ENCODE assay signal across 8 cellular contexts in the genomic region with DNA sequence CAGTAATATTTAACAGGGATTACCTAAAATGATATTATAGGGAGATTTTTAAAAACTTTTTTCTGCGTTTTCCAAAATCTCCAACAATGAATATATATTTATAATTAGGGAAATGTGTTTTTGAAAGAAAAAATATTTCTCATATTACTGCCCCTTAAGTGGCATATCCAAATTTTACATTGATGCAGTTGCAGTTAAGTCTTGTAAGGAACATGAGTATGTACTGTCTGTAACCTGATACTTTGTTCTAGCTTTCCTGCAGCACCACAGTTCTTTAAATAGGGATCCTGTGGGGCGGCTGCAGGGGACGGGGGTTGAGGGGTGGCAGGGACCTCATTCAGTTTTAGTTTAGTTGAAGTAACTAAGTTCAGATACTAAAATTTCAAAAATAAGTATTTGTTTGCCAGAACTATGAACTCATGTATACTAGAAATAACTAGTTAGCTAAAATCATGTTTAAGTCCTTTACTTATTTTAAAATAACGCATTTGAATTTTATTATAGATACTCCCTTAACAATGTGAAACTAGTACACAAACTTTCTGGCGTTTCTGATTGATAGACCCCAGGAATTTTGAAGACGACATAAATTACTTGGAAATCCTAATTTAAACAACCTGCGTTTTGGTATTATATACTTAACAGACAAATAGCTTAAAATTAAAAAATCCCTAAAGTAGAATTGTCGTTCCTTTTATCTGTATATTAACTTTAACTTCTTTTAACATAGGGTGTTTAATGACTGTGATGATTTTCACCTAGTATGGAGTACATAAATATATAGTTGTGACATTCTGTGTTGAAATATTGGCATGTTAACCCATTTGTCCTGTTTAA. TPM values are rescaled to one million over a fixed set of nuclear protein-coding genes. Genes with fewer than 3 reads are reported as not detected.
DNase-seq lines count a peak whose midpoint lies in the region; ATAC-seq and TF ChIP-seq lines count a peak whose summit lies in the region.

No MANE protein-coding gene starts in this region.

- peak; percentile 23 for DNase-seq in NCI-H1105 treated with DMSO at 0.1 percent for 48 hours (lab: John Stamatoyannopoulos, UW)
- no peak for DNase-seq in NCI-H1105 (lab: John Stamatoyannopoulos, UW)
- peak; percentile 82 for DNase-seq in NB4 (ENCODE audit: low read depth)
- DNase-seq in WTC11 (ENCODE audit: low spot score) = peak; percentile 45
- peak; percentile 9 to 19 for DNase-seq in stimulated activated CD8-positive, alpha-beta memory T cell treated with anti-CD3 and anti-CD28 coated beads, Interleukin-2, amount 100 ng/mL, for 48 hours (ENCODE audit: low read depth in 2 of 2)

- no peaks in the 10 kb centered on the region for H3K9me3 Mint-ChIP-seq in WTC11
- no peaks in the 10 kb centered on the region for H3K9me3 Mint-ChIP-seq in dendritic cell treated with granulocyte-macrophage colony-stimulating factor and Interleukin-4, amounts not matched to agents 40 ng/mL and 50 ng/mL, for 4 days

- H3K27me3 ChIP-seq in liver (ENCODE audit: control insufficient read depth in 4 of 4, insufficient read depth in 4 of 4, low read length in 3 of 4) = no peaks in the 10 kb centered on the region

- H3K4me3 ChIP-seq in NB4 (ENCODE audit: low read depth, low read length) = peak overlapping the region; percentile 87
- peak overlapping the region in 2 of 3 donors; percentile 46 to 84 for H3K4me3 ChIP-seq in liver (ENCODE audit: low read depth in 1 of 3, low read length in 3 of 3)

- CTCF ChIA-PET in WTC11 (lab: Charles Lee) = interaction anchor here (0.5 to 2.1 kb wide), 3 partner anchors 25 to 110 kb away, joined by 3 to 14 read pairs (median 3); a partner anchor contains a TSS

- no peak for TF ChIP-seq RAD21 in liver (IDR thresholded peaks at IDR 0.05)

- H3K9me3 ChIP-seq in liver (ENCODE audit: control insufficient read depth in 4 of 4, low read length in 3 of 4) = no peaks in the 10 kb centered on the region

- peak overlapping the region; percentile 70 for H3K4me3 Mint-ChIP-seq in WTC11
- peak overlapping the region; percentile 91 for H3K4me3 Mint-ChIP-seq in dendritic cell treated with granulocyte-macrophage colony-stimulating factor and Interleukin-4, amounts not matched to agents 40 ng/mL and 50 ng/mL, for 4 days

- H3K27ac Mint-ChIP-seq in WTC11 = peak overlapping the region; percentile 96
- H3K27ac Mint-ChIP-seq in dendritic cell treated with granulocyte-macrophage colony-stimulating factor and Interleukin-4, amounts not matched to agents 40 ng/mL and 50 ng/mL, for 4 days = peak overlapping the region; percentile 96

- WGBS in liver = 7% methylated on average over 8 of the region's 8 CpGs

- POLR2A ChIA-PET in WTC11 (lab: Charles Lee) = interaction anchor here (0.7 to 1.7 kb wide), 3 partner anchors 25 to 93 kb away, joined by 3 to 15 read pairs (median 3); a partner anchor contains a TSS

- H3K4me1 Mint-ChIP-seq in WTC11 = peaks cover 40% of the 10 kb centered on the region
- H3K4me1 Mint-ChIP-seq in dendritic cell treated with granulocyte-macrophage colony-stimulating factor and Interleukin-4, amounts not matched to agents 40 ng/mL and 50 ng/mL, for 4 days (ENCODE audit: low read depth) = peaks cover 15% of the 10 kb centered on the region

- intact Hi-C loops in dendritic cell treated with granulocyte-macrophage colony-stimulating factor and Interleukin-4, amounts not matched to agents 40 ng/mL and 50 ng/mL, for 4 days (cut with micrococcal nuclease) = loop anchor here (1.0 kb wide), 1 partner anchor 25 kb away; a partner anchor contains a TSS

- H3K4me1 ChIP-seq in liver (ENCODE audit: control insufficient read depth in 4 of 4, insufficient read depth in 4 of 4, low read length in 3 of 4) = peaks cover 2 to 15% (median 13%) of the 10 kb centered on the region in 4 donors

- no peaks in the 10 kb centered on the region for H3K36me3 ChIP-seq in liver (ENCODE audit: control insufficient read depth in 4 of 4, insufficient read depth in 3 of 4, low read depth in 1 of 4, low read length in 3 of 4)

- ATAC-seq in HG02759 (IDR thresholded peaks at IDR 0.05; ENCODE audit: unreplicated experiment) = peak; percentile 57
- ATAC-seq in WTC11 = peak; percentile 92

- no peaks in the 10 kb centered on the region for H3K36me3 Mint-ChIP-seq in WTC11
- peaks cover 9% of the 10 kb centered on the region for H3K36me3 Mint-ChIP-seq in dendritic cell treated with granulocyte-macrophage colony-stimulating factor and Interleukin-4, amounts not matched to agents 40 ng/mL and 50 ng/mL, for 4 days (ENCODE audit: low read depth)

- peak; percentile 88 for TF ChIP-seq POLR2A in NB4 (IDR thresholded peaks at IDR 0.05; ENCODE audit: extremely low read depth, insufficient read length)

- peak overlapping the region; percentile 97 to 100 for H3K9ac ChIP-seq in liver (ENCODE audit: low read depth in 1 of 2, low read length in 2 of 2)

- H3K27ac ChIP-seq in liver (ENCODE audit: low read depth in 1 of 2, low read length in 2 of 2) = peak overlapping the region; percentile 97 to 99

- no peaks in the 10 kb centered on the region for H3K27me3 Mint-ChIP-seq in WTC11 (ENCODE audit: low read depth)
- H3K27me3 Mint-ChIP-seq in dendritic cell treated with granulocyte-macrophage colony-stimulating factor and Interleukin-4, amounts not matched to agents 40 ng/mL and 50 ng/mL, for 4 days = no peaks in the 10 kb centered on the region

- no peak for TF ChIP-seq CTCF in NB4 (IDR thresholded peaks at IDR 0.05; ENCODE audit: low read depth, low read length)
- TF ChIP-seq CTCF in WTC11 (IDR thresholded peaks at IDR 0.05) = no peak
- no peak for TF ChIP-seq CTCF in liver (IDR thresholded peaks at IDR 0.05; ENCODE audit: low read depth, low read length, missing input control)

TF ChIP-seq in WTC11, 78 proteins besides CTCF, POLR2A, EP300 and RAD21 (continues in another document):
- TF ChIP-seq, protein P1, sequence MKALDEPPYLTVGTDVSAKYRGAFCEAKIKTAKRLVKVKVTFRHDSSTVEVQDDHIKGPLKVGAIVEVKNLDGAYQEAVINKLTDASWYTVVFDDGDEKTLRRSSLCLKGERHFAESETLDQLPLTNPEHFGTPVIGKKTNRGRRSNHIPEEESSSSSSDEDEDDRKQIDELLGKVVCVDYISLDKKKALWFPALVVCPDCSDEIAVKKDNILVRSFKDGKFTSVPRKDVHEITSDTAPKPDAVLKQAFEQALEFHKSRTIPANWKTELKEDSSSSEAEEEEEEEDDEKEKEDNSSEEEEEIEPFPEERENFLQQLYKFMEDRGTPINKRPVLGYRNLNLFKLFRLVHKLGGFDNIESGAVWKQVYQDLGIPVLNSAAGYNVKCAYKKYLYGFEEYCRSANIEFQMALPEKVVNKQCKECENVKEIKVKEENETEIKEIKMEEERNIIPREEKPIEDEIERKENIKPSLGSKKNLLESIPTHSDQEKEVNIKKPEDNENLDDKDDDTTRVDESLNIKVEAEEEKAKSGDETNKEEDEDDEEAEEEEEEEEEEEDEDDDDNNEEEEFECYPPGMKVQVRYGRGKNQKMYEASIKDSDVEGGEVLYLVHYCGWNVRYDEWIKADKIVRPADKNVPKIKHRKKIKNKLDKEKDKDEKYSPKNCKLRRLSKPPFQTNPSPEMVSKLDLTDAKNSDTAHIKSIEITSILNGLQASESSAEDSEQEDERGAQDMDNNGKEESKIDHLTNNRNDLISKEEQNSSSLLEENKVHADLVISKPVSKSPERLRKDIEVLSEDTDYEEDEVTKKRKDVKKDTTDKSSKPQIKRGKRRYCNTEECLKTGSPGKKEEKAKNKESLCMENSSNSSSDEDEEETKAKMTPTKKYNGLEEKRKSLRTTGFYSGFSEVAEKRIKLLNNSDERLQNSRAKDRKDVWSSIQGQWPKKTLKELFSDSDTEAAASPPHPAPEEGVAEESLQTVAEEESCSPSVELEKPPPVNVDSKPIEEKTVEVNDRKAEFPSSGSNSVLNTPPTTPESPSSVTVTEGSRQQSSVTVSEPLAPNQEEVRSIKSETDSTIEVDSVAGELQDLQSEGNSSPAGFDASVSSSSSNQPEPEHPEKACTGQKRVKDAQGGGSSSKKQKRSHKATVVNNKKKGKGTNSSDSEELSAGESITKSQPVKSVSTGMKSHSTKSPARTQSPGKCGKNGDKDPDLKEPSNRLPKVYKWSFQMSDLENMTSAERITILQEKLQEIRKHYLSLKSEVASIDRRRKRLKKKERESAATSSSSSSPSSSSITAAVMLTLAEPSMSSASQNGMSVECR (CRISPR knock-in tag; IDR thresholded peaks at IDR 0.05; ENCODE audit: borderline replicate concordance) = no peak

TF ChIP-seq in liver, 16 proteins besides CTCF, POLR2A, EP300 and RAD21:
- TF ChIP-seq, protein P2, sequence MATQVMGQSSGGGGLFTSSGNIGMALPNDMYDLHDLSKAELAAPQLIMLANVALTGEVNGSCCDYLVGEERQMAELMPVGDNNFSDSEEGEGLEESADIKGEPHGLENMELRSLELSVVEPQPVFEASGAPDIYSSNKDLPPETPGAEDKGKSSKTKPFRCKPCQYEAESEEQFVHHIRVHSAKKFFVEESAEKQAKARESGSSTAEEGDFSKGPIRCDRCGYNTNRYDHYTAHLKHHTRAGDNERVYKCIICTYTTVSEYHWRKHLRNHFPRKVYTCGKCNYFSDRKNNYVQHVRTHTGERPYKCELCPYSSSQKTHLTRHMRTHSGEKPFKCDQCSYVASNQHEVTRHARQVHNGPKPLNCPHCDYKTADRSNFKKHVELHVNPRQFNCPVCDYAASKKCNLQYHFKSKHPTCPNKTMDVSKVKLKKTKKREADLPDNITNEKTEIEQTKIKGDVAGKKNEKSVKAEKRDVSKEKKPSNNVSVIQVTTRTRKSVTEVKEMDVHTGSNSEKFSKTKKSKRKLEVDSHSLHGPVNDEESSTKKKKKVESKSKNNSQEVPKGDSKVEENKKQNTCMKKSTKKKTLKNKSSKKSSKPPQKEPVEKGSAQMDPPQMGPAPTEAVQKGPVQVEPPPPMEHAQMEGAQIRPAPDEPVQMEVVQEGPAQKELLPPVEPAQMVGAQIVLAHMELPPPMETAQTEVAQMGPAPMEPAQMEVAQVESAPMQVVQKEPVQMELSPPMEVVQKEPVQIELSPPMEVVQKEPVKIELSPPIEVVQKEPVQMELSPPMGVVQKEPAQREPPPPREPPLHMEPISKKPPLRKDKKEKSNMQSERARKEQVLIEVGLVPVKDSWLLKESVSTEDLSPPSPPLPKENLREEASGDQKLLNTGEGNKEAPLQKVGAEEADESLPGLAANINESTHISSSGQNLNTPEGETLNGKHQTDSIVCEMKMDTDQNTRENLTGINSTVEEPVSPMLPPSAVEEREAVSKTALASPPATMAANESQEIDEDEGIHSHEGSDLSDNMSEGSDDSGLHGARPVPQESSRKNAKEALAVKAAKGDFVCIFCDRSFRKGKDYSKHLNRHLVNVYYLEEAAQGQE (IDR thresholded peaks at IDR 0.05) = peak; percentile 42
- TF ChIP-seq EGR1 (IDR thresholded peaks at IDR 0.05; ENCODE audit: low read depth in 2 of 2) = no peak

RNA-seq across cellular contexts. Expression of a gene that starts 0.6 kb away (rescaled TPM):
- 23.4 to 26.5 TPM (median 26.0 TPM) in 3 replicates for total RNA-seq in WTC11 (2021)
- total RNA-seq in liver = 10 to 100 TPM; 13.5 to 21.6 TPM
- 1 to 10 TPM; 5.7 to 6.5 TPM for polyA plus RNA-seq in liver

RNA-seq across cellular contexts. Expression of a gene that starts 25.2 kb away (rescaled TPM):
- 175 to 208 TPM (median 176 TPM) in 3 replicates for total RNA-seq in WTC11 (2021)
- 10 to 100 TPM; 77.1 to 97.4 TPM for total RNA-seq in liver
- polyA plus RNA-seq in liver = 10 to 100 TPM; 16.3 to 17.3 TPM

RNA-seq across cellular contexts. Expression of a gene that starts 41.7 kb away (rescaled TPM):
- total RNA-seq in WTC11 (2021) (0.83 to 1.6 TPM (median 1.1 TPM) in 3 replicates), liver (10 to 100 TPM in 1 of 2 donors, 1 to 10 TPM in 1; 5.0 to 10.9 TPM)
- 1 to 10 TPM; 3.7 to 7.9 TPM for polyA plus RNA-seq in liver
